Comparison of ENCODE assay signal across 8 cellular contexts in the genomic region with DNA sequence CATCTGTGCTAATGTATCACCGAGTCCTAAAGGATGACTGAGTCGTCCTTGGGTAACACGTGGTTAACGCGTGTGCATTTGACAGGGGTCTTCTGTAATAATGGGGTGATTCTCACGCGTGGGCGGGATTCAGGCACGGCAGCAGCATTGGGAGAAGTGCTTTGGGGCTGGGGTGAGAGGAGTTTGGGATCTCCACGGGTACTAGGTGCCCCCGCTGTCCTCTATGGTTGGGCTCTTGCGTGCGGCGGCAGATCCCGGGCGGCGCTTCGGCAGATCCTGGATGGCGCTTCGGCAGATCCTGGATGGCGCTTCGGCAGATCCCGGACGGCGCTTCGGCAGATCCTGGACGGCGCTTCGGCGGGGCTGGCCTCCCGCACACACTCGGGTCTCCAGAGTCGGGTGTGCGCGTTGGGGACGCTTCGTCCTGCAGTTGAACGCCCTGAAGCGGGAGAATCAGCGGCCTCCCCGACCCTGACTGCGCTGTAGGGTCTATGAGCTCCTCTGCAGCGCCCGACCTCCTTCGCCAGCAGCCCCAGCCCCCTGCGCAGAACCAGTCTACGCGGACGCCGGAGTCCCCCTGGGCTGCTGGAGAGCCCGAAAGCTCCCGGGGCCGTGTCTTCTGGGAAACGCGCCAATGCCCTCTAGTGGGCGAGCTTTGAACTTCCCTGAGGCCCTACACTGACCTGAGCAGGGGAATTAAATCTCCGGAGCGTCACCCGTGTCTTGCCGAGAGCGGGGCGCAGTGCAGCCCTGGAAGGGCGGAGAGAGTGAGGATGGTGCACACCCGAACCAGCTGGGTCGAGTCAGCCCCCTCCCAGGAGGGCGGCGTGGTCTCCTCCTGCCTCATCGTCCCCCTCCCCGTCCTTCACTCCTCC. TPM values are rescaled to one million over a fixed set of nuclear protein-coding genes. Genes with fewer than 3 reads are reported as not detected.
A peak's percentile ranks its signal among the peaks of the same experiment; 100 is the strongest.
DNase-seq lines count a peak whose midpoint lies in the region; ATAC-seq, FAIRE-seq and TF ChIP-seq lines count a peak whose summit lies in the region.

No MANE protein-coding gene starts in this region.

- H3K27ac ChIP-seq in spleen: peak overlapping the region in 6 of 8 donors; percentile 10 to 76 (median 61)

- intact Hi-C loops in spleen (cut with DNase I; ENCODE audit: low total_unique reads): loop anchor here (5.0 kb wide), 1 partner anchor 96 kb away; no protein-coding TSS in a partner anchor

- peak; percentile 79 for TF ChIP-seq CTCF in WTC11 (IDR thresholded peaks at IDR 0.05)
- peak; percentile 90 for TF ChIP-seq CTCF in cardiac fibroblast (IDR thresholded peaks at IDR 0.05; ENCODE audit: low read depth, low read length)
- TF ChIP-seq CTCF in spleen (IDR thresholded peaks at IDR 0.05 in 8 of 11, conservative IDR thresholded peaks at IDR 0.05 in 3 of 11): peak; percentile 71 to 93 (median 91)

- peak; percentile 40 for FAIRE-seq in GM12892 (lab: Jason Lieb, UNC)

- peaks cover 54% of the 10 kb centered on the region for H3K27me3 Mint-ChIP-seq in WTC11 (ENCODE audit: low read depth)

- H3K36me3 Mint-ChIP-seq in WTC11: no peaks in the 10 kb centered on the region; the same call in none of the 2 replicates

- H3K4me1 ChIP-seq in spleen: peaks cover 4 to 21% (median 19%) of the 10 kb centered on the region in 6 donors

- peak; percentile 86 for DNase-seq in GM12892 (ENCODE audit: insufficient read length)
- peak; percentile 95 for DNase-seq in NCI-H2196 treated with DMSO at 0.1 percent for 48 hours (lab: John Stamatoyannopoulos, UW; ENCODE audit: unreplicated experiment)
- DNase-seq in WTC11 (ENCODE audit: low spot score): peak; percentile 95
- DNase-seq in cardiac fibroblast (ENCODE audit: low read depth in 2 of 2): peak; percentile 81 to 83
- DNase-seq in iris pigment epithelial cell (ENCODE audit: low read depth): peak; percentile 71
- DNase-seq in spleen: peak; percentile 93

- ATAC-seq in HG03095 (IDR thresholded peaks at IDR 0.05; ENCODE audit: unreplicated experiment) (peak; percentile 60), WTC11 (peak; percentile 95), GM18520 (IDR thresholded peaks at IDR 0.05; ENCODE audit: unreplicated experiment) (no peak)

- H3K36me3 ChIP-seq in spleen: no peaks in the 10 kb centered on the region

- no peak overlapping the region for H3K27ac Mint-ChIP-seq in WTC11

- H3K4me3 Mint-ChIP-seq in WTC11: peak overlapping the region; percentile 71

- POLR2A ChIA-PET in WTC11 (lab: Charles Lee): interaction anchor here (1.0 to 1.9 kb wide), 6 partner anchors 12 to 168 kb away, joined by 3 to 15 read pairs (median 6); no protein-coding TSS in a partner anchor

- H3K27me3 ChIP-seq in spleen (replicated peaks in 1 of 7): peaks cover 0 to 51% (median 16%) of the 10 kb centered on the region in 7 donors

- no peak for TF ChIP-seq POLR2A in GM12892 (IDR thresholded peaks at IDR 0.05; ENCODE audit: low read depth, low read length)
- TF ChIP-seq POLR2A in spleen (IDR thresholded peaks at IDR 0.05): no peak

- peaks cover 30% of the 10 kb centered on the region for H3K4me1 Mint-ChIP-seq in WTC11

- CTCF ChIA-PET in WTC11 (lab: Charles Lee): interaction anchor here (0.7 to 5.6 kb wide), 42 partner anchors 9 to 295 kb away, joined by 3 to 104 read pairs (median 6); a partner anchor contains a TSS

- H3K9me3 ChIP-seq in spleen: peaks cover 0 to 5% (median 0%) of the 10 kb centered on the region in 8 donors

- 5 to 19% (median 8%) methylated on average over 20 to 69 of the region's 69 CpGs for WGBS in spleen, 5 donors

- peak overlapping the region; percentile 32 to 43 for H3K4me3 ChIP-seq in cardiac fibroblast (replicated peaks in 1 of 2; ENCODE audit: low read depth in 2 of 2, low read length in 2 of 2)
- H3K4me3 ChIP-seq in spleen: peak overlapping the region; percentile 18 to 65 (median 32)

- H3K9me3 Mint-ChIP-seq in WTC11: peaks cover 9% of the 10 kb centered on the region

TF ChIP-seq in WTC11, 78 proteins besides CTCF, POLR2A, EP300 and RAD21 (continues in another document):
- TF ChIP-seq SP1 (CRISPR knock-in tag; conservative IDR thresholded peaks at IDR 0.05): no peak
- peak; percentile 59; the same call in 1 of the 2 replicates for TF ChIP-seq ZBTB21 (CRISPR knock-in tag; IDR thresholded peaks at IDR 0.05; ENCODE audit: borderline replicate concordance)
- no peak for TF ChIP-seq ESRRA (CRISPR knock-in tag; IDR thresholded peaks at IDR 0.05; ENCODE audit: borderline replicate concordance)
- TF ChIP-seq, protein P1, sequence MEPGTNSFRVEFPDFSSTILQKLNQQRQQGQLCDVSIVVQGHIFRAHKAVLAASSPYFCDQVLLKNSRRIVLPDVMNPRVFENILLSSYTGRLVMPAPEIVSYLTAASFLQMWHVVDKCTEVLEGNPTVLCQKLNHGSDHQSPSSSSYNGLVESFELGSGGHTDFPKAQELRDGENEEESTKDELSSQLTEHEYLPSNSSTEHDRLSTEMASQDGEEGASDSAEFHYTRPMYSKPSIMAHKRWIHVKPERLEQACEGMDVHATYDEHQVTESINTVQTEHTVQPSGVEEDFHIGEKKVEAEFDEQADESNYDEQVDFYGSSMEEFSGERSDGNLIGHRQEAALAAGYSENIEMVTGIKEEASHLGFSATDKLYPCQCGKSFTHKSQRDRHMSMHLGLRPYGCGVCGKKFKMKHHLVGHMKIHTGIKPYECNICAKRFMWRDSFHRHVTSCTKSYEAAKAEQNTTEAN (CRISPR knock-in tag; IDR thresholded peaks at IDR 0.05): no peak
- TF ChIP-seq, protein P2, sequence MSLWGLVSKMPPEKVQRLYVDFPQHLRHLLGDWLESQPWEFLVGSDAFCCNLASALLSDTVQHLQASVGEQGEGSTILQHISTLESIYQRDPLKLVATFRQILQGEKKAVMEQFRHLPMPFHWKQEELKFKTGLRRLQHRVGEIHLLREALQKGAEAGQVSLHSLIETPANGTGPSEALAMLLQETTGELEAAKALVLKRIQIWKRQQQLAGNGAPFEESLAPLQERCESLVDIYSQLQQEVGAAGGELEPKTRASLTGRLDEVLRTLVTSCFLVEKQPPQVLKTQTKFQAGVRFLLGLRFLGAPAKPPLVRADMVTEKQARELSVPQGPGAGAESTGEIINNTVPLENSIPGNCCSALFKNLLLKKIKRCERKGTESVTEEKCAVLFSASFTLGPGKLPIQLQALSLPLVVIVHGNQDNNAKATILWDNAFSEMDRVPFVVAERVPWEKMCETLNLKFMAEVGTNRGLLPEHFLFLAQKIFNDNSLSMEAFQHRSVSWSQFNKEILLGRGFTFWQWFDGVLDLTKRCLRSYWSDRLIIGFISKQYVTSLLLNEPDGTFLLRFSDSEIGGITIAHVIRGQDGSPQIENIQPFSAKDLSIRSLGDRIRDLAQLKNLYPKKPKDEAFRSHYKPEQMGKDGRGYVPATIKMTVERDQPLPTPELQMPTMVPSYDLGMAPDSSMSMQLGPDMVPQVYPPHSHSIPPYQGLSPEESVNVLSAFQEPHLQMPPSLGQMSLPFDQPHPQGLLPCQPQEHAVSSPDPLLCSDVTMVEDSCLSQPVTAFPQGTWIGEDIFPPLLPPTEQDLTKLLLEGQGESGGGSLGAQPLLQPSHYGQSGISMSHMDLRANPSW (CRISPR knock-in tag; conservative IDR thresholded peaks at IDR 0.05; ENCODE audit: low read depth): no peak
- TF ChIP-seq FOXJ3 (CRISPR knock-in tag; IDR thresholded peaks at IDR 0.05; ENCODE audit: borderline replicate concordance): no peak
- TF ChIP-seq NR1H2 (CRISPR knock-in tag; IDR thresholded peaks at IDR 0.05): no peak
- TF ChIP-seq, protein P3, sequence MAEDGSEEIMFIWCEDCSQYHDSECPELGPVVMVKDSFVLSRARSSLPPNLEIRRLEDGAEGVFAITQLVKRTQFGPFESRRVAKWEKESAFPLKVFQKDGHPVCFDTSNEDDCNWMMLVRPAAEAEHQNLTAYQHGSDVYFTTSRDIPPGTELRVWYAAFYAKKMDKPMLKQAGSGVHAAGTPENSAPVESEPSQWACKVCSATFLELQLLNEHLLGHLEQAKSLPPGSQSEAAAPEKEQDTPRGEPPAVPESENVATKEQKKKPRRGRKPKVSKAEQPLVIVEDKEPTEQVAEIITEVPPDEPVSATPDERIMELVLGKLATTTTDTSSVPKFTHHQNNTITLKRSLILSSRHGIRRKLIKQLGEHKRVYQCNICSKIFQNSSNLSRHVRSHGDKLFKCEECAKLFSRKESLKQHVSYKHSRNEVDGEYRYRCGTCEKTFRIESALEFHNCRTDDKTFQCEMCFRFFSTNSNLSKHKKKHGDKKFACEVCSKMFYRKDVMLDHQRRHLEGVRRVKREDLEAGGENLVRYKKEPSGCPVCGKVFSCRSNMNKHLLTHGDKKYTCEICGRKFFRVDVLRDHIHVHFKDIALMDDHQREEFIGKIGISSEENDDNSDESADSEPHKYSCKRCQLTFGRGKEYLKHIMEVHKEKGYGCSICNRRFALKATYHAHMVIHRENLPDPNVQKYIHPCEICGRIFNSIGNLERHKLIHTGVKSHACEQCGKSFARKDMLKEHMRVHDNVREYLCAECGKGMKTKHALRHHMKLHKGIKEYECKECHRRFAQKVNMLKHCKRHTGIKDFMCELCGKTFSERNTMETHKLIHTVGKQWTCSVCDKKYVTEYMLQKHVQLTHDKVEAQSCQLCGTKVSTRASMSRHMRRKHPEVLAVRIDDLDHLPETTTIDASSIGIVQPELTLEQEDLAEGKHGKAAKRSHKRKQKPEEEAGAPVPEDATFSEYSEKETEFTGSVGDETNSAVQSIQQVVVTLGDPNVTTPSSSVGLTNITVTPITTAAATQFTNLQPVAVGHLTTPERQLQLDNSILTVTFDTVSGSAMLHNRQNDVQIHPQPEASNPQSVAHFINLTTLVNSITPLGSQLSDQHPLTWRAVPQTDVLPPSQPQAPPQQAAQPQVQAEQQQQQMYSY (CRISPR knock-in tag; IDR thresholded peaks at IDR 0.05): no peak
- TF ChIP-seq, protein P4, sequence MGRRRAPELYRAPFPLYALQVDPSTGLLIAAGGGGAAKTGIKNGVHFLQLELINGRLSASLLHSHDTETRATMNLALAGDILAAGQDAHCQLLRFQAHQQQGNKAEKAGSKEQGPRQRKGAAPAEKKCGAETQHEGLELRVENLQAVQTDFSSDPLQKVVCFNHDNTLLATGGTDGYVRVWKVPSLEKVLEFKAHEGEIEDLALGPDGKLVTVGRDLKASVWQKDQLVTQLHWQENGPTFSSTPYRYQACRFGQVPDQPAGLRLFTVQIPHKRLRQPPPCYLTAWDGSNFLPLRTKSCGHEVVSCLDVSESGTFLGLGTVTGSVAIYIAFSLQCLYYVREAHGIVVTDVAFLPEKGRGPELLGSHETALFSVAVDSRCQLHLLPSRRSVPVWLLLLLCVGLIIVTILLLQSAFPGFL (CRISPR knock-in tag; IDR thresholded peaks at IDR 0.05; ENCODE audit: borderline replicate concordance): no peak
- no peak for TF ChIP-seq ZNF138 (CRISPR knock-in tag; conservative IDR thresholded peaks at IDR 0.05)
- TF ChIP-seq ZNF232 (CRISPR knock-in tag; IDR thresholded peaks at IDR 0.05): 0 out of 2 replicates have a peak, but pooled peaks have one; percentile 16
- TF ChIP-seq CBFB (CRISPR knock-in tag; IDR thresholded peaks at IDR 0.05; ENCODE audit: low read depth): no peak
- 0 out of 2 replicates have a peak, but pooled peaks have one; percentile 20 for TF ChIP-seq TP53 (CRISPR knock-in tag; IDR thresholded peaks at IDR 0.05)

RNA-seq across cellular contexts. Expression of a gene that starts 48.1 kb away (rescaled TPM):
- not detected for polyA plus RNA-seq in GM12892 (2012; ENCODE audit: missing spikeins)
- total RNA-seq in WTC11 (2021) (5.3 to 11.4 TPM (median 6.3 TPM) in 3 replicates), spleen (1 to 10 TPM in 4 of 7 donors, under 1 TPM in 3; 0.23 to 2.3 (median 1.3) TPM)
- polyA plus RNA-seq in spleen: under 1 TPM; 0.48 to 0.98 (median 0.52) TPM
